Comparison of ENCODE assay signal across 1 cellular context in genomic region chr5:173075137-173075868, GRCh38.
TF ChIP-seq lines count a peak whose summit lies in the region.

No MANE protein-coding gene starts in this region.

TF ChIP-seq in HepG2, 621 proteins besides CTCF, POLR2A, EP300 and RAD21 (continued from another document):
- TF ChIP-seq ZBTB4 (CRISPR knock-in tag; IDR thresholded peaks at IDR 0.05; ENCODE audit: borderline replicate concordance) (no peak), HNRNPUL1 (IDR thresholded peaks at IDR 0.05; ENCODE audit: low read depth, low read length) (no peak)
